Comparison of ENCODE assay signal across 8 cellular contexts in the genomic region with DNA sequence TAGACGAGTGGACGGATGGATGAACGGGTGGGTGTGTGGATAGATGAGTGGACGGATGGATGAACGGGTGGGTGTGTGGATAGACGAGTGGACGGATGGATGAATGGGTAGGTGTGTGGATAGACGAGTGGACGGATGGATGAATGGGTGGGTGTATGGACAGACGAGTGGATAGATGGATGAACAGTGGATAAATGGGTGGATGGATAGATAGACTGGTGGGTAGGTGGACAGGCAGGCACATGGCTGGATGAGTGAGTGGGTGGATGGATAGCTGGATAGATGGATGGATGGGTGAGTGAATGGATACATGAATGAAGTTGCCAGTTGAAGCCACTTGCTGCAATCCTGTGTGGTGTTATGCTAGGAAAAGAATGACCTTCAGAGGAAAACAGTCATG.
DNase-seq lines count a peak whose midpoint lies in the region; ATAC-seq, FAIRE-seq and TF ChIP-seq lines count a peak whose summit lies in the region.
"Not testable (repeated sequence)": the region's sequence is repeated elsewhere in the genome, so short reads cannot be mapped to it uniquely, and the experiment has no call there.

No MANE protein-coding gene starts in this region.

- H2BK15ac ChIP-seq in IMR-90 (ENCODE audit: low read depth, low read length): peak overlapping the region; percentile 92; the same call in 1 of the 3 replicates

- H3K56ac ChIP-seq in IMR-90 (ENCODE audit: extremely low read depth, insufficient read depth, low read length): not testable (repeated sequence)

- 98 to 100% methylated on average over 4 to 7 of the region's 10 CpGs for WGBS in IMR-90 (ENCODE audit: extremely low coverage in 2 of 2, insufficient read length in 1 of 2), 2 experiments

- H3K9ac ChIP-seq in IMR-90 (ENCODE audit: low read depth, low read length): not testable (repeated sequence)

- peak overlapping the region; percentile 34; the same call in 1 of the 2 replicates for H2BK120ac ChIP-seq in IMR-90 (ENCODE audit: low read depth, low read length)

- H4K20me1 ChIP-seq in IMR-90 (ENCODE audit: insufficient read depth, low read length): not testable (repeated sequence)

- peak overlapping the region; percentile 35; the same call in 1 of the 2 replicates for H2BK20ac ChIP-seq in IMR-90 (ENCODE audit: low read depth, low read length)

- in situ Hi-C loops in IMR-90 (cut with MboI; ENCODE audit: low sequenced_read_pairs): not testable (repeated sequence)

- POLR2A ChIA-PET in HEK293 (lab: Yijun Ruan, JAX); IMR-90 (lab: Charles Lee; ENCODE audit: unreplicated experiment): not testable (repeated sequence)

- H3K27ac ChIP-seq in HEK293 (ENCODE audit: extremely low read depth, low read depth, low read length); IMR-90 (ENCODE audit: insufficient read depth, low read length): not testable (repeated sequence)
- H3K27ac ChIP-seq in vagina: peak overlapping the region; percentile 82

- not testable (repeated sequence) for H3K9me3 Mint-ChIP-seq in CD14-positive monocyte, immature natural killer cell

- peak overlapping the region; percentile 72; the same call in 1 of the 2 replicates for H4K91ac ChIP-seq in IMR-90 (ENCODE audit: insufficient read depth, low read depth, low read length)

- intact Hi-C loops in CD14-positive monocyte (cut with micrococcal nuclease); IMR-90 (cut with micrococcal nuclease); vagina (cut with DNase I): not testable (repeated sequence)

- peak overlapping the region; percentile 35; the same call in 1 of the 2 replicates for H3K4ac ChIP-seq in IMR-90 (ENCODE audit: low read depth, low read length)

- not testable (repeated sequence) for H3K27me3 ChIP-seq in IMR-90 (ENCODE audit: control insufficient read depth, insufficient read depth, low read length); bronchial epithelial cell (ENCODE audit: control insufficient read depth, insufficient read depth, low read length); vagina

- not testable (repeated sequence) for H3K9me3 ChIP-seq in HEK293 (ENCODE audit: control insufficient read depth, insufficient read depth, low read depth, low read length); IMR-90 (ENCODE audit: control insufficient read depth, insufficient read depth, low read length); vagina

- not testable (repeated sequence) for H3K9me1 ChIP-seq in IMR-90 (ENCODE audit: insufficient read depth, low read length)

- BruUV-seq in IMR-90 (replicated peaks; lab: Mats Ljungman, UMichigan): not testable (repeated sequence)

- TF ChIP-seq RAD21 in IMR-90 (IDR thresholded peaks at IDR 0.05; ENCODE audit: low read length): not testable (repeated sequence)

- peaks cover 24% of the 10 kb centered on the region for H3K4me1 Mint-ChIP-seq in CD14-positive monocyte
- peaks cover 20 to 24% of the 10 kb centered on the region in 2 donors for H3K4me1 Mint-ChIP-seq in immature natural killer cell

- not testable (repeated sequence) for H3K18ac ChIP-seq in IMR-90 (ENCODE audit: low read depth, low read length)

- not testable (repeated sequence) for H2BK5ac ChIP-seq in IMR-90 (ENCODE audit: low read depth, low read length, poor library complexity, severe bottlenecking)

- H3K23ac ChIP-seq in IMR-90 (ENCODE audit: low read depth, low read length): not testable (repeated sequence)

- not testable (repeated sequence) for DNase-seq in CD14-positive monocyte (ENCODE audit: low spot score); HTR-8/SVneo (ENCODE audit: insufficient read length, low spot score); IMR-90; bronchial epithelial cell (ENCODE audit: low read depth); immature natural killer cell; urothelium cell line (ENCODE audit: low spot score); vagina (ENCODE audit: extremely low spot score in 2 of 2)

- peaks cover 24 to 26% of the 10 kb centered on the region in 2 donors for H3K36me3 Mint-ChIP-seq in CD14-positive monocyte
- not testable (repeated sequence) for H3K36me3 Mint-ChIP-seq in immature natural killer cell

- H3K27ac Mint-ChIP-seq in CD14-positive monocyte (peak overlapping the region in 6 of 7 donors; percentile 35 to 85 (median 82)), immature natural killer cell (peak overlapping the region in 4 of 6 donors; percentile 7 to 78 (median 65))

- H2AFZ ChIP-seq in IMR-90 (replicated peaks; ENCODE audit: low read length, poor library complexity): not testable (repeated sequence)

- not testable (repeated sequence) for H4K8ac ChIP-seq in IMR-90 (ENCODE audit: low read depth in 2 of 2, low read length in 2 of 2)

- H3K36me3 ChIP-seq in HEK293 (ENCODE audit: control insufficient read depth in 2 of 2, insufficient read depth in 1 of 2, low read length in 2 of 2); IMR-90 (ENCODE audit: control insufficient read depth, insufficient read depth, low read length); bronchial epithelial cell (ENCODE audit: control insufficient read depth, insufficient read depth, low read length); vagina: not testable (repeated sequence)

- H4K5ac ChIP-seq in IMR-90 (ENCODE audit: low read depth, low read length): not testable (repeated sequence)

- dilution Hi-C loops in IMR-90 (cut with HindIII; ENCODE audit: low sequenced_read_pairs, unreplicated experiment): not testable (repeated sequence)

- CTCF ChIA-PET in HEK293 (lab: Yijun Ruan, JAX); IMR-90 (lab: Yijun Ruan, JAX): not testable (repeated sequence)

- H3K14ac ChIP-seq in IMR-90 (replicated peaks; ENCODE audit: low read depth, low read length): not testable (repeated sequence)

- H2AK9ac ChIP-seq in IMR-90 (replicated peaks; ENCODE audit: low read depth, low read length, poor library complexity): not testable (repeated sequence)

- ATAC-seq in IMR-90 (ENCODE audit: low read depth): not testable (repeated sequence)

- TF ChIP-seq CTCF in CD14-positive monocyte (IDR thresholded peaks at IDR 0.05); HEK293 (tag by site-specific recombination; IDR thresholded peaks at IDR 0.05); IMR-90 (conservative IDR thresholded peaks at IDR 0.05; ENCODE audit: low read depth, low read length); bronchial epithelial cell (IDR thresholded peaks at IDR 0.05; ENCODE audit: insufficient read depth, low read length, severe bottlenecking); vagina (IDR thresholded peaks at IDR 0.05): not testable (repeated sequence)

- not testable (repeated sequence) for H3K4me1 ChIP-seq in HEK293 (ENCODE audit: control insufficient read depth, insufficient read depth, low read length)
- H3K4me1 ChIP-seq in IMR-90 (ENCODE audit: control insufficient read depth, insufficient read depth, low read length): peaks cover 10% of the 10 kb centered on the region
- H3K4me1 ChIP-seq in vagina: peaks cover 17% of the 10 kb centered on the region

- H3K79me1 ChIP-seq in IMR-90 (ENCODE audit: low read depth in 1 of 2, low read length in 2 of 2): not testable (repeated sequence)

- H3K27me3 Mint-ChIP-seq in CD14-positive monocyte (ENCODE audit: low read depth in 3 of 3); immature natural killer cell (ENCODE audit: low read depth in 3 of 3): not testable (repeated sequence)

- H3K4me3 Mint-ChIP-seq in CD14-positive monocyte, immature natural killer cell: not testable (repeated sequence)

- H3K4me3 ChIP-seq in HEK293 (ENCODE audit: low read depth, low read length); IMR-90 (ENCODE audit: insufficient read depth, low read depth, low read length); bronchial epithelial cell (ENCODE audit: low read depth, low read length); vagina: not testable (repeated sequence)

- peak overlapping the region; percentile 4; the same call in 1 of the 2 replicates for H2AK5ac ChIP-seq in IMR-90 (ENCODE audit: low read depth, low read length)

- FAIRE-seq in HTR-8/SVneo (lab: Jason Lieb, UNC): peak; percentile 66
- FAIRE-seq in bronchial epithelial cell (lab: Jason Lieb, UNC): peak; percentile 55
- peak; percentile 56 for FAIRE-seq in urothelium cell line (lab: Jason Lieb, UNC)

- not testable (repeated sequence) for H3K4me2 ChIP-seq in IMR-90 (ENCODE audit: low read depth, low read length)

- TF ChIP-seq POLR2A in IMR-90 (IDR thresholded peaks at IDR 0.05; ENCODE audit: low read depth, low read length); vagina (IDR thresholded peaks at IDR 0.05): not testable (repeated sequence)

TF ChIP-seq in HEK293, 187 proteins besides CTCF, POLR2A, EP300 and RAD21:
- TF ChIP-seq ZBTB17 (tag by site-specific recombination; IDR thresholded peaks at IDR 0.05): peak; percentile 78
- peak; percentile 24; the same call in 1 of the 2 replicates for TF ChIP-seq ZFHX2 (tag by site-specific recombination; conservative IDR thresholded peaks at IDR 0.05)
- peak; percentile 82 for TF ChIP-seq ZNF366 (tag by site-specific recombination; conservative IDR thresholded peaks at IDR 0.05)
- TF ChIP-seq EGR2 (tag by site-specific recombination; IDR thresholded peaks at IDR 0.05; ENCODE audit: low read depth): peak; percentile 85
